ENCODE assay signal across 15 cellular contexts in the genomic region with DNA sequence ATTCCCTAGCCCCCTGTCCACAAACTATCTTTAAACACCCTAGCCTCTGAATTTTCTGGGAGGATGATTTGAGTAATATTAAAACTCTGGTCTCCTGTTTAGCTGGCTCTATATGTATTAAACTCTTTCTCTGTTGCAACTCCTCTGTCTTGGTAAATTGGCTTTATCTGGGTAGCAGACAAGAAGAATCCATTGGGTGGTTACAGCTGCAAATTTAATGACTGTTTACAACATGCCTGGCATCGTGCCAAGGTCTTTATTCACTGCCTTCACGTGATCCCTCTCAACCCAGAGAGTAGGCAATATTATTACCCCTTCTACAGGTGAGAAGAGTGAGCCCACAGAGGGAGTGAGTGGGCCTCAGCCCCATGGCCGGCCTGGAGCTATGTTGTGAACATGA. TPM values are rescaled to one million over a fixed set of nuclear protein-coding genes. Genes with fewer than 3 reads are reported as not detected.
DNase-seq lines count a peak whose midpoint lies in the region.
"Had no signal": no experiment of that assay in that cellular context is flagged by ENCODE, and none has a peak within 500 bp of the region (broad histone marks: within the 10 kb centered on the region; RNA-seq: fewer than 3 reads in every experiment).

No MANE protein-coding gene starts in this region.

- DNase-seq in NCI-H2171 treated with DMSO at 0.1 percent for 48 hours (lab: John Stamatoyannopoulos, UW) (peak; percentile 21), NCI-H2171 (lab: John Stamatoyannopoulos, UW) (no peak), COLO668 (lab: John Stamatoyannopoulos, UW; ENCODE audit: unreplicated experiment) (peak; percentile 7), NAMALWA (ENCODE audit: low spot score) (peak; percentile 35), RPMI8226 (peak; percentile 14), G401 (ENCODE audit: low spot score) (no peak), amygdala (lab: John Stamatoyannopoulos, UW) (no peak), COR-L47 (lab: John Stamatoyannopoulos, UW) (no peak)
- DNase-seq: CD4-positive, alpha-beta T cell; DMS79 treated with DMSO at 0.1 percent for 48 hours; NCI-H2029; NCI-H524; SHP77 treated with DMSO at 0.1 percent for 48 hours; T-cell had no signal

- in situ Hi-C loops in G401 (cut with HindIII; ENCODE audit: low sequenced_read_pairs), result no loop called here

RNA-seq across cellular contexts. Expression of a gene that starts 35.8 kb away (rescaled TPM):
- total RNA-seq in G401 (2014; rRNA removed; shearing (Covaris generic)), result 0.10 TPM in 1 of 2 replicates, not detected in the other
- total RNA-seq: LHCN-M2 had no signal

Comparison
In these comparisons a context has a peak if more than half of its experiments do, and no peak if none do; other contexts are left out.
1. DNase-seq: peak in NCI-H2171 treated with DMSO at 0.1 percent for 48 hours (single experiment), COLO668 (single experiment), NAMALWA (single experiment) and RPMI8226 (single experiment); none in NCI-H2171 (single experiment), G401 (single experiment), amygdala (0 of 56) and COR-L47 (single experiment).